Comparison of ENCODE assay signal across 13 cellular contexts in the genomic region with DNA sequence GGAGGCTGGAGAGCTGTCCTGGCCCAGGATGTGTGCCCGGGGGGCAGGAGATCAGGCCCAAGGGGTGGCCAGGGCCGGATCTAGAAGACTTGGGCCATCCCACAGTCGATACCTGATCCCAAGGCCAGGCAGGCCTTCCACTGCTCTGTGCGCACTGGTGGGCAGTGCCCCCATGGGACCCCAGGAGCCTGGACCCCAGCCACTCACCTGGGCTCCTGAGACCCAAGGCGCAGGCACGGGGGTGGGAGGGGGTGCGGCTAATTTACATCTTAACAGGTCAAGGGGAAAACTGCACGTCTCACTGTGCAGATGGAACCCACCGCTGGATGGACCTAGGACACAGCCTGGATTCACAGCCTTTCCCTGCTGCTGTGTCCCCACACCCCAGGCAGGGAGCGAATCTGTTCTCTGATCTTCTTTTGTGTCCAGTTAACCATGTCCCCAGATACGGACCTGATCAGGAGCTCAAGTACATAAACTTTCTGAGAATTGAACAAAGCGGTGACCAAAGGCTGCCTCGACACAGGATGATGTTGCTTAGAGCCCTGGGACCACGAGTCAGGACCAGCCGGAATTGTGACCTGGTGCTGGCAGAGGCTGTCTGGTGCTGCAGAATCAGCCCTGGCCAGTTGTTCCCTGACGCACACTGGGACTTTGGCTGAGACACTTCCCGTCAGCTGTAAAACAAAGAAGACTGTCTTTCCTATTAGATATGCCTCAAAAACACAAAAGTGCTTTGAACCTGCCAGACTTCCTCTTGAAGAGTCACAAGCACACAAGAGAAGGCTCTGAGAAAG.
DNase-seq lines count a peak whose midpoint lies in the region; ATAC-seq and TF ChIP-seq lines count a peak whose summit lies in the region.
"Had no signal": no experiment of that assay in that cellular context is flagged by ENCODE, and none has a peak within 500 bp of the region (broad histone marks: within the 10 kb centered on the region; RNA-seq: fewer than 3 reads in every experiment).

No MANE protein-coding gene starts in this region.

- no peak overlapping the region for H3K4ac ChIP-seq in neuronal stem cell (ENCODE audit: low read length)

- no peaks in the 10 kb centered on the region for H3K27me3 Mint-ChIP-seq in CD4-positive, alpha-beta T cell

- ATAC-seq in CD4-positive, alpha-beta T cell (ENCODE audit: poor library complexity): peak; percentile 84
- ATAC-seq in SK-N-SH treated with all-trans-retinoic acid at 6 μM for 48 hours: no peak
- ATAC-seq in GM18505 (IDR thresholded peaks at IDR 0.05; ENCODE audit: unreplicated experiment): no peak

- no peak overlapping the region for H3K27ac ChIP-seq in CD4-positive, alpha-beta T cell (ENCODE audit: low read depth, low read length)
- no peak overlapping the region for H3K27ac ChIP-seq in neuronal stem cell (replicated peaks; ENCODE audit: low read length)

- CTCF ChIA-PET in CD4-positive, alpha-beta T cell (lab: Charles Lee): no interaction called here

- no peak overlapping the region for H3K4me3 ChIP-seq in neuronal stem cell (ENCODE audit: low read length in 2 of 2)

- H3K4me2 ChIP-seq in neuronal stem cell (ENCODE audit: insufficient read depth, low read length, poor library complexity, severe bottlenecking): no peak overlapping the region

- H3K79me1 ChIP-seq in neuronal stem cell (ENCODE audit: low read depth, low read length): no peaks in the 10 kb centered on the region

- POLR2A ChIA-PET in CD4-positive, alpha-beta T cell (lab: Charles Lee): no interaction called here

- peak in 6 of 10 experiments; percentile 11 to 49 (median 26) for DNase-seq in CD4-positive, alpha-beta T cell
- peak; percentile 51 for DNase-seq in RPMI7951 (ENCODE audit: low read depth)
- peak; percentile 97 for DNase-seq in foreskin melanocyte
- no peak for DNase-seq in neuronal stem cell (ENCODE audit: low spot score)
- DNase-seq in T1000 (lab: John Stamatoyannopoulos, UW): no peak
- no peak for DNase-seq in activated CD4-positive, CD25-positive, alpha-beta regulatory T cell (lab: John Stamatoyannopoulos, UW)
- DNase-seq: activated CD4-positive, CD25-positive, alpha-beta regulatory T cell treated with anti-CD3 and anti-CD28 coated beads, Interleukin-2, amount 50 U/mL, for 72 hours; H7; NCI-H146; stimulated activated CD4-positive, alpha-beta T cell treated with anti-CD3 and anti-CD28 coated beads, Interleukin-12 subunit alpha, Interleukin-12 subunit beta, amount 100 ng/mL, for 4 hours had no signal

- H2BK12ac ChIP-seq in neuronal stem cell (ENCODE audit: low read length): no peak overlapping the region

- no peak overlapping the region for H2BK5ac ChIP-seq in neuronal stem cell (ENCODE audit: low read length)

- no peaks in the 10 kb centered on the region for H3K9me3 ChIP-seq in CD4-positive, alpha-beta T cell (ENCODE audit: control insufficient read depth, low read length)
- H3K9me3 ChIP-seq in neuronal stem cell (replicated peaks in 1 of 2; ENCODE audit: control insufficient read depth in 2 of 2, insufficient read depth in 1 of 2, low read depth in 1 of 2, low read length in 2 of 2): no peaks in the 10 kb centered on the region
- H3K9me3 ChIP-seq: Caco-2 had no signal

- no peaks in the 10 kb centered on the region for H3K9me3 Mint-ChIP-seq in CD4-positive, alpha-beta T cell

- no peak overlapping the region for H3K9ac ChIP-seq in neuronal stem cell (ENCODE audit: low read depth, low read length, poor library complexity)

- H3K14ac ChIP-seq in neuronal stem cell (ENCODE audit: low read length): no peak overlapping the region

- H4K8ac ChIP-seq in neuronal stem cell (ENCODE audit: low read depth, low read length): no peak overlapping the region

- H3K27me3 ChIP-seq in CD4-positive, alpha-beta T cell (ENCODE audit: control insufficient read depth, insufficient read depth, low read length): no peaks in the 10 kb centered on the region
- H3K27me3 ChIP-seq in neuronal stem cell (ENCODE audit: control insufficient read depth in 3 of 3, insufficient read depth in 3 of 3, low read depth in 1 of 3, low read length in 3 of 3): peaks cover 0 to 2% (median 0%) of the 10 kb centered on the region in 3 experiments

- H3K4me3 Mint-ChIP-seq in CD4-positive, alpha-beta T cell: peak overlapping the region; percentile 77

- no peak overlapping the region for H2BK15ac ChIP-seq in neuronal stem cell (ENCODE audit: low read length)

- no peak overlapping the region for H3K18ac ChIP-seq in neuronal stem cell (ENCODE audit: low read length)

- no peaks in the 10 kb centered on the region for H3K36me3 Mint-ChIP-seq in CD4-positive, alpha-beta T cell (ENCODE audit: low read depth)

- peak overlapping the region; percentile 13 for H3K23ac ChIP-seq in neuronal stem cell (ENCODE audit: low read depth, low read length, poor library complexity)

- H3K4me1 ChIP-seq in neuronal stem cell (ENCODE audit: control insufficient read depth in 2 of 2, insufficient read depth in 1 of 2, low read depth in 1 of 2, low read length in 2 of 2): peaks cover 2 to 4% of the 10 kb centered on the region in 2 donors
- H3K4me1 ChIP-seq: Caco-2 had no signal

- H3K27ac Mint-ChIP-seq in CD4-positive, alpha-beta T cell: peak overlapping the region; percentile 87

- intact Hi-C loops in CD4-positive, alpha-beta T cell (cut with DNase I, micrococcal nuclease): no loop called here

- H2AFZ ChIP-seq in neuronal stem cell (ENCODE audit: low read length): peak overlapping the region; percentile 79

- H2BK120ac ChIP-seq in neuronal stem cell (ENCODE audit: low read depth, low read length): no peak overlapping the region

- H2AK5ac ChIP-seq in neuronal stem cell (ENCODE audit: low read depth, low read length): peak overlapping the region; percentile 9

- no peak for TF ChIP-seq CTCF in CD4-positive, alpha-beta T cell (IDR thresholded peaks at IDR 0.05)

- H3K4me1 Mint-ChIP-seq in CD4-positive, alpha-beta T cell (ENCODE audit: low read depth): peaks cover 63% of the 10 kb centered on the region

- no peak overlapping the region for H4K91ac ChIP-seq in neuronal stem cell (ENCODE audit: low read depth, low read length, poor library complexity)

- TF ChIP-seq POLR2A in GM18505 (IDR thresholded peaks at IDR 0.05; ENCODE audit: borderline replicate concordance, extremely low read depth, insufficient read depth, insufficient read length): no peak

- H3K36me3 ChIP-seq in neuronal stem cell (replicated peaks in 1 of 2; ENCODE audit: control insufficient read depth in 2 of 2, insufficient read depth in 2 of 2, low read length in 2 of 2): no peaks in the 10 kb centered on the region

- no CpG with 5 or more reads among the region's 17 CpGs for WGBS in neuronal stem cell (ENCODE audit: extremely low coverage in 2 of 2, insufficient read length in 2 of 2, insufficient replicate concordance in 1 of 2), 2 donors

TF ChIP-seq in SK-N-SH treated with all-trans-retinoic acid at 6 μM for 48 hours, 23 proteins besides CTCF, POLR2A, EP300 and RAD21:
- TF ChIP-seq ISL1 (CRISPR knock-in tag; IDR thresholded peaks at IDR 0.05) (no peak), BACH2 (CRISPR knock-in tag; IDR thresholded peaks at IDR 0.05; ENCODE audit: borderline replicate concordance) (no peak)
TF ChIP-seq in SK-N-SH treated with all-trans-retinoic acid at 6 μM for 48 hours: peak in this region for 0.

Comparison
In these comparisons a context has a peak if more than half of its experiments do, and no peak if none do; other contexts are left out.
1. DNase-seq: peak in CD4-positive, alpha-beta T cell (6 of 10), RPMI7951 (single experiment) and foreskin melanocyte (single experiment); none in neuronal stem cell (single experiment), T1000 (single experiment) and activated CD4-positive, CD25-positive, alpha-beta regulatory T cell (0 of 4).